ENCODE assay signal across 1 cellular context in the genomic region with DNA sequence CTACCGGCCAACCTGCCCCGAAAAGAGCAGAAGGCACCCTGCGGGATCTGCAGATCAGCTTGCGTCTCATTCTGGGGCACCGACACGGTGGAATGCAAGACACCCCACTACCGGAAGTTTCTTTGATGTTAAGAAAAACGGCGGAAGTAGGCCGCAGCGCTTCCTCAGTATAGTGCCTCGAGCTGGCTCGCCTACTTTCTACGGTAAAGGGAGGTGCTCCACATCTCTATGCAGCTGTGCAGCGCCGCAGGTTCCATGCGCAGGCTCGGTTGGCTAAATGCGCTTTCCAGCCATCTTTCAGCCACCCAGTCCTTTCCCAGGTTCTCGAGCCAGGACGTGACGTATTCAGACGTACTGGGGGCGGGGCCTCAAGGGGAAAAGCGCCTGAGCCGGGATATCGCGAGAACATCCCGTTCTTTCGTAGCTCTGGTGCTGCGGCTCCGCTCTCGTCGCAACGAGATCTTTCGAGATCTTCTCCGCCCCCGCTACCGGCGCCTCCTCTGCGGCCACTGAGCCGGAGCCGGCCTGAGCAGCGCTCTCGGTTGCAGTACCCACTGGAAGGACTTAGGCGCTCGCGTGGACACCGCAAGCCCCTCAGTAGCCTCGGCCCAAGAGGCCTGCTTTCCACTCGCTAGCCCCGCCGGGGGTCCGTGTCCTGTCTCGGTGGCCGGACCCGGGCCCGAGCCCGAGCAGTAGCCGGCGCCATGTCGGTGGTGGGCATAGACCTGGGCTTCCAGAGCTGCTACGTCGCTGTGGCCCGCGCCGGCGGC.
A peak's percentile ranks its signal among the peaks of the same experiment; 100 is the strongest.
TF ChIP-seq lines count a peak whose summit lies in the region.

A gene (plus strand): TSS at position 467 of the 770 bp plus-strand sequence. CDS start 238 bp downstream, at position 705.

TF ChIP-seq in SK-N-SH, 30 proteins besides CTCF, POLR2A, EP300 and RAD21 (continued from another document):
- TF ChIP-seq, protein P1, sequence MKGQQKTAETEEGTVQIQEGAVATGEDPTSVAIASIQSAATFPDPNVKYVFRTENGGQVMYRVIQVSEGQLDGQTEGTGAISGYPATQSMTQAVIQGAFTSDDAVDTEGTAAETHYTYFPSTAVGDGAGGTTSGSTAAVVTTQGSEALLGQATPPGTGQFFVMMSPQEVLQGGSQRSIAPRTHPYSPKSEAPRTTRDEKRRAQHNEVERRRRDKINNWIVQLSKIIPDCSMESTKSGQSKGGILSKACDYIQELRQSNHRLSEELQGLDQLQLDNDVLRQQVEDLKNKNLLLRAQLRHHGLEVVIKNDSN (IDR thresholded peaks at IDR 0.05; ENCODE audit: borderline replicate concordance, low read depth) = no peak
- peak; percentile 95 for TF ChIP-seq SIN3A (IDR thresholded peaks at IDR 0.05; ENCODE audit: borderline replicate concordance, low read depth, low read length)
- no peak for TF ChIP-seq EZH2phosphoT487 (IDR thresholded peaks at IDR 0.05; ENCODE audit: borderline replicate concordance, low read depth)
- TF ChIP-seq, protein P2, sequence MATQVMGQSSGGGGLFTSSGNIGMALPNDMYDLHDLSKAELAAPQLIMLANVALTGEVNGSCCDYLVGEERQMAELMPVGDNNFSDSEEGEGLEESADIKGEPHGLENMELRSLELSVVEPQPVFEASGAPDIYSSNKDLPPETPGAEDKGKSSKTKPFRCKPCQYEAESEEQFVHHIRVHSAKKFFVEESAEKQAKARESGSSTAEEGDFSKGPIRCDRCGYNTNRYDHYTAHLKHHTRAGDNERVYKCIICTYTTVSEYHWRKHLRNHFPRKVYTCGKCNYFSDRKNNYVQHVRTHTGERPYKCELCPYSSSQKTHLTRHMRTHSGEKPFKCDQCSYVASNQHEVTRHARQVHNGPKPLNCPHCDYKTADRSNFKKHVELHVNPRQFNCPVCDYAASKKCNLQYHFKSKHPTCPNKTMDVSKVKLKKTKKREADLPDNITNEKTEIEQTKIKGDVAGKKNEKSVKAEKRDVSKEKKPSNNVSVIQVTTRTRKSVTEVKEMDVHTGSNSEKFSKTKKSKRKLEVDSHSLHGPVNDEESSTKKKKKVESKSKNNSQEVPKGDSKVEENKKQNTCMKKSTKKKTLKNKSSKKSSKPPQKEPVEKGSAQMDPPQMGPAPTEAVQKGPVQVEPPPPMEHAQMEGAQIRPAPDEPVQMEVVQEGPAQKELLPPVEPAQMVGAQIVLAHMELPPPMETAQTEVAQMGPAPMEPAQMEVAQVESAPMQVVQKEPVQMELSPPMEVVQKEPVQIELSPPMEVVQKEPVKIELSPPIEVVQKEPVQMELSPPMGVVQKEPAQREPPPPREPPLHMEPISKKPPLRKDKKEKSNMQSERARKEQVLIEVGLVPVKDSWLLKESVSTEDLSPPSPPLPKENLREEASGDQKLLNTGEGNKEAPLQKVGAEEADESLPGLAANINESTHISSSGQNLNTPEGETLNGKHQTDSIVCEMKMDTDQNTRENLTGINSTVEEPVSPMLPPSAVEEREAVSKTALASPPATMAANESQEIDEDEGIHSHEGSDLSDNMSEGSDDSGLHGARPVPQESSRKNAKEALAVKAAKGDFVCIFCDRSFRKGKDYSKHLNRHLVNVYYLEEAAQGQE (IDR thresholded peaks at IDR 0.05; ENCODE audit: low read depth, low read length) = peak; percentile 23; the same call in 1 of the 2 replicates
